ENCODE assay signal across 2 cellular contexts in genomic region chr9:14349141-14349817, GRCh38.
TF ChIP-seq lines count a peak whose summit lies in the region.

No MANE protein-coding gene starts in this region.

TF ChIP-seq in liver, 16 proteins besides CTCF, POLR2A, EP300 and RAD21:
- TF ChIP-seq RXRA (IDR thresholded peaks at IDR 0.05) (no peak), FOXA1 (IDR thresholded peaks at IDR 0.05) (no peak), JUND (IDR thresholded peaks at IDR 0.05) (no peak), EGR1 (IDR thresholded peaks at IDR 0.05; ENCODE audit: low read depth in 2 of 2) (no peak), ATF3 (IDR thresholded peaks at IDR 0.05) (no peak), FOXA2 (IDR thresholded peaks at IDR 0.05) (no peak), YY1 (IDR thresholded peaks at IDR 0.05) (no peak), HNF4A (conservative IDR thresholded peaks at IDR 0.05) (no peak), ZBTB33 (IDR thresholded peaks at IDR 0.05) (no peak), HNF4G (IDR thresholded peaks at IDR 0.05) (no peak), NR2F2 (IDR thresholded peaks at IDR 0.05) (no peak), SP1 (IDR thresholded peaks at IDR 0.05) (no peak), GABPA (IDR thresholded peaks at IDR 0.05 in 1 of 2, conservative IDR thresholded peaks at IDR 0.05 in 1 of 2) (no peak), TAF1 (conservative IDR thresholded peaks at IDR 0.05) (no peak), MAX (IDR thresholded peaks at IDR 0.05) (no peak)
- TF ChIP-seq, protein P1, sequence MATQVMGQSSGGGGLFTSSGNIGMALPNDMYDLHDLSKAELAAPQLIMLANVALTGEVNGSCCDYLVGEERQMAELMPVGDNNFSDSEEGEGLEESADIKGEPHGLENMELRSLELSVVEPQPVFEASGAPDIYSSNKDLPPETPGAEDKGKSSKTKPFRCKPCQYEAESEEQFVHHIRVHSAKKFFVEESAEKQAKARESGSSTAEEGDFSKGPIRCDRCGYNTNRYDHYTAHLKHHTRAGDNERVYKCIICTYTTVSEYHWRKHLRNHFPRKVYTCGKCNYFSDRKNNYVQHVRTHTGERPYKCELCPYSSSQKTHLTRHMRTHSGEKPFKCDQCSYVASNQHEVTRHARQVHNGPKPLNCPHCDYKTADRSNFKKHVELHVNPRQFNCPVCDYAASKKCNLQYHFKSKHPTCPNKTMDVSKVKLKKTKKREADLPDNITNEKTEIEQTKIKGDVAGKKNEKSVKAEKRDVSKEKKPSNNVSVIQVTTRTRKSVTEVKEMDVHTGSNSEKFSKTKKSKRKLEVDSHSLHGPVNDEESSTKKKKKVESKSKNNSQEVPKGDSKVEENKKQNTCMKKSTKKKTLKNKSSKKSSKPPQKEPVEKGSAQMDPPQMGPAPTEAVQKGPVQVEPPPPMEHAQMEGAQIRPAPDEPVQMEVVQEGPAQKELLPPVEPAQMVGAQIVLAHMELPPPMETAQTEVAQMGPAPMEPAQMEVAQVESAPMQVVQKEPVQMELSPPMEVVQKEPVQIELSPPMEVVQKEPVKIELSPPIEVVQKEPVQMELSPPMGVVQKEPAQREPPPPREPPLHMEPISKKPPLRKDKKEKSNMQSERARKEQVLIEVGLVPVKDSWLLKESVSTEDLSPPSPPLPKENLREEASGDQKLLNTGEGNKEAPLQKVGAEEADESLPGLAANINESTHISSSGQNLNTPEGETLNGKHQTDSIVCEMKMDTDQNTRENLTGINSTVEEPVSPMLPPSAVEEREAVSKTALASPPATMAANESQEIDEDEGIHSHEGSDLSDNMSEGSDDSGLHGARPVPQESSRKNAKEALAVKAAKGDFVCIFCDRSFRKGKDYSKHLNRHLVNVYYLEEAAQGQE (IDR thresholded peaks at IDR 0.05), result no peak

TF ChIP-seq in HepG2, 621 proteins besides CTCF, POLR2A, EP300 and RAD21:
- no peak for TF ChIP-seq MTERF4 (CRISPR knock-in tag; IDR thresholded peaks at IDR 0.05)
- TF ChIP-seq RBM39 (IDR thresholded peaks at IDR 0.05; ENCODE audit: low read depth, low read length, poor library complexity, severe bottlenecking), result no peak
- TF ChIP-seq ZNF883 (CRISPR knock-in tag; IDR thresholded peaks at IDR 0.05; ENCODE audit: not compliant biosample characterization), result no peak
- no peak for TF ChIP-seq PRMT3 (CRISPR knock-in tag; IDR thresholded peaks at IDR 0.05; ENCODE audit: borderline replicate concordance, low read depth)
- TF ChIP-seq, protein P2, sequence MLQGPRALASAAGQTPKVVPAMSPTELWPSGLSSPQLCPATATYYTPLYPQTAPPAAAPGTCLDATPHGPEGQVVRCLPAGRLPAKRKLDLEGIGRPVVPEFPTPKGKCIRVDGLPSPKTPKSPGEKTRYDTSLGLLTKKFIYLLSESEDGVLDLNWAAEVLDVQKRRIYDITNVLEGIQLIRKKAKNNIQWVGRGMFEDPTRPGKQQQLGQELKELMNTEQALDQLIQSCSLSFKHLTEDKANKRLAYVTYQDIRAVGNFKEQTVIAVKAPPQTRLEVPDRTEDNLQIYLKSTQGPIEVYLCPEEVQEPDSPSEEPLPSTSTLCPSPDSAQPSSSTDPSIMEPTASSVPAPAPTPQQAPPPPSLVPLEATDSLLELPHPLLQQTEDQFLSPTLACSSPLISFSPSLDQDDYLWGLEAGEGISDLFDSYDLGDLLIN (CRISPR knock-in tag; IDR thresholded peaks at IDR 0.05; ENCODE audit: borderline replicate concordance), result no peak
- TF ChIP-seq ZNF616 (CRISPR knock-in tag; IDR thresholded peaks at IDR 0.05; ENCODE audit: low read depth), result no peak
- no peak for TF ChIP-seq CHCHD3 (CRISPR knock-in tag; IDR thresholded peaks at IDR 0.05)
- no peak for TF ChIP-seq MATR3 (CRISPR knock-in tag; IDR thresholded peaks at IDR 0.05)
- TF ChIP-seq SETDB1 (CRISPR knock-in tag; IDR thresholded peaks at IDR 0.05; ENCODE audit: borderline replicate concordance), result no peak
- TF ChIP-seq NFKBIZ (CRISPR knock-in tag; IDR thresholded peaks at IDR 0.05), result no peak
- TF ChIP-seq ZNF7 (CRISPR knock-in tag; IDR thresholded peaks at IDR 0.05), result no peak
